24 cellular contexts compared by ENCODE assay signal in genomic region chr7:155863721-155864151, GRCh38. TPM values are rescaled to one million over a fixed set of nuclear protein-coding genes. Genes with fewer than 3 reads are reported as not detected.
"Had no signal": no experiment of that assay in that cellular context is flagged by ENCODE, and none has a peak within 500 bp of the region (broad histone marks: within the 10 kb centered on the region; RNA-seq: fewer than 3 reads in every experiment).

No MANE protein-coding gene starts in this region.

- H3K4me1 Mint-ChIP-seq: activated naive CD4-positive, alpha-beta T cell treated with anti-CD3 and anti-CD28 coated beads, Interleukin-2, amount 10 ng/mL, durations not matched to agents 7 days and 5 days; activated naive CD8-positive, alpha-beta T cell treated with anti-CD3 and anti-CD28 coated beads, Interleukin-2, amount 50 U/mL, for 24 hours; natural killer cell; stimulated activated effector memory CD8-positive, alpha-beta T cell treated with anti-CD3 and anti-CD28 coated beads, Interleukin-12 subunit alpha, Interleukin-12 subunit beta, amount 100 ng/mL, for 72 hours had no signal

- H3K36me3 Mint-ChIP-seq: activated naive CD4-positive, alpha-beta T cell treated with anti-CD3 and anti-CD28 coated beads, Interleukin-2, amount 10 ng/mL, durations not matched to agents 7 days and 5 days; brain; natural killer cell; stimulated activated effector memory CD8-positive, alpha-beta T cell treated with anti-CD3 and anti-CD28 coated beads, Interleukin-12 subunit alpha, Interleukin-12 subunit beta, amount 100 ng/mL, for 72 hours had no signal

- H3K36me3 ChIP-seq: gastroesophageal sphincter, heart right ventricle, neutrophil, thoracic aorta, upper lobe of right lung, WERI-Rb-1 had no signal

- H3K27ac ChIP-seq: gastroesophageal sphincter, heart right ventricle, neutrophil, SK-N-MC, thoracic aorta, upper lobe of right lung, WERI-Rb-1 had no signal

- H3K9me3 ChIP-seq: gastroesophageal sphincter, heart right ventricle, neutrophil, thoracic aorta, upper lobe of right lung had no signal

- H3K4me3 Mint-ChIP-seq: activated naive CD4-positive, alpha-beta T cell treated with anti-CD3 and anti-CD28 coated beads, Interleukin-2, amount 10 ng/mL, durations not matched to agents 7 days and 5 days; activated naive CD8-positive, alpha-beta T cell treated with anti-CD3 and anti-CD28 coated beads, Interleukin-2, amount 50 U/mL, for 24 hours; brain; natural killer cell; stimulated activated effector memory CD8-positive, alpha-beta T cell treated with anti-CD3 and anti-CD28 coated beads, Interleukin-12 subunit alpha, Interleukin-12 subunit beta, amount 100 ng/mL, for 72 hours had no signal

- H3K4me3 ChIP-seq: gastroesophageal sphincter, heart right ventricle, SK-N-MC, thoracic aorta, upper lobe of right lung had no signal

- ATAC-seq: activated naive CD8-positive, alpha-beta T cell treated with anti-CD3 and anti-CD28 coated beads, Interleukin-2, amount 50 U/mL, for 24 hours; esophagus mucosa; gastroesophageal sphincter; heart right ventricle; stimulated activated effector memory CD8-positive, alpha-beta T cell treated with anti-CD3 and anti-CD28 coated beads, Interleukin-12 subunit alpha, Interleukin-12 subunit beta, amount 100 ng/mL, for 72 hours; upper lobe of right lung had no signal

- H3K27ac Mint-ChIP-seq: activated naive CD4-positive, alpha-beta T cell treated with anti-CD3 and anti-CD28 coated beads, Interleukin-2, amount 10 ng/mL, durations not matched to agents 7 days and 5 days; activated naive CD8-positive, alpha-beta T cell treated with anti-CD3 and anti-CD28 coated beads, Interleukin-2, amount 50 U/mL, for 24 hours; activated T-helper 2 cell treated with anti-CD3 and anti-CD28 coated beads, Interferon-gamma antibody, Interleukin-2, Interleukin-4, amounts not matched to agents 10 μg/mL and 5 μg/mL and 100 μg/mL, durations not matched to agents 14 hours and 24 hours and 36 hours; brain; natural killer cell; stimulated activated effector memory CD8-positive, alpha-beta T cell treated with anti-CD3 and anti-CD28 coated beads, Interleukin-12 subunit alpha, Interleukin-12 subunit beta, amount 100 ng/mL, for 72 hours had no signal

- H3K27me3 ChIP-seq: upper lobe of right lung had no signal

- DNase-seq: activated CD4-positive, alpha-beta T cell treated with anti-CD3 and anti-CD28 coated beads for 1 hour; activated CD4-positive, alpha-beta T cell treated with anti-CD3 and anti-CD28 coated beads, Interleukin-2, amount 50 U/mL, for 4 hours; activated naive CD4-positive, alpha-beta T cell treated with anti-CD3 and anti-CD28 coated beads, Interleukin-2, amount 10 ng/mL, durations not matched to agents 7 days and 5 days; activated naive CD8-positive, alpha-beta T cell treated with anti-CD3 and anti-CD28 coated beads, Interleukin-2, amount 50 U/mL, for 24 hours; activated T-cell treated with anti-CD3 and anti-CD28 coated beads, Interleukin-2, amount 50 U/mL, for 1 hour; anterior cingulate cortex; caudate nucleus; heart right ventricle; kidney glomerular epithelial cell; mesendoderm; natural killer cell; retina; stimulated activated CD4-positive, alpha-beta T cell treated with anti-CD3 and anti-CD28 coated beads, Interleukin-4, amount 100 ng/mL, for 1 hour; upper lobe of right lung; WERI-Rb-1 had no signal

- H3K9me3 Mint-ChIP-seq: activated naive CD4-positive, alpha-beta T cell treated with anti-CD3 and anti-CD28 coated beads, Interleukin-2, amount 10 ng/mL, durations not matched to agents 7 days and 5 days; activated naive CD8-positive, alpha-beta T cell treated with anti-CD3 and anti-CD28 coated beads, Interleukin-2, amount 50 U/mL, for 24 hours; activated T-helper 2 cell treated with anti-CD3 and anti-CD28 coated beads, Interferon-gamma antibody, Interleukin-2, Interleukin-4, amounts not matched to agents 10 μg/mL and 5 μg/mL and 100 μg/mL, durations not matched to agents 14 hours and 24 hours and 36 hours; brain; natural killer cell; stimulated activated effector memory CD8-positive, alpha-beta T cell treated with anti-CD3 and anti-CD28 coated beads, Interleukin-12 subunit alpha, Interleukin-12 subunit beta, amount 100 ng/mL, for 72 hours had no signal

RNA-seq across cellular contexts. Expression of gene SHH, which starts 51.5 kb away (rescaled TPM):
- total RNA-seq: esophagus mucosa, heart right ventricle, lower leg skin, natural killer cell had no signal
- polyA plus RNA-seq: heart right ventricle had no signal
